Comparison of ENCODE assay signal across 1 cellular context in genomic region chr12:124321040-124321481, GRCh38.
TF ChIP-seq lines count a peak whose summit lies in the region.

No MANE protein-coding gene starts in this region.

TF ChIP-seq in GM23338, 12 proteins besides CTCF, POLR2A, EP300 and RAD21 (continued from another document):
- TF ChIP-seq, protein P1, sequence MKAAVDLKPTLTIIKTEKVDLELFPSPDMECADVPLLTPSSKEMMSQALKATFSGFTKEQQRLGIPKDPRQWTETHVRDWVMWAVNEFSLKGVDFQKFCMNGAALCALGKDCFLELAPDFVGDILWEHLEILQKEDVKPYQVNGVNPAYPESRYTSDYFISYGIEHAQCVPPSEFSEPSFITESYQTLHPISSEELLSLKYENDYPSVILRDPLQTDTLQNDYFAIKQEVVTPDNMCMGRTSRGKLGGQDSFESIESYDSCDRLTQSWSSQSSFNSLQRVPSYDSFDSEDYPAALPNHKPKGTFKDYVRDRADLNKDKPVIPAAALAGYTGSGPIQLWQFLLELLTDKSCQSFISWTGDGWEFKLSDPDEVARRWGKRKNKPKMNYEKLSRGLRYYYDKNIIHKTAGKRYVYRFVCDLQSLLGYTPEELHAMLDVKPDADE (IDR thresholded peaks at IDR 0.05), result no peak
